Comparison of ENCODE assay signal across 16 cellular contexts in the genomic region with DNA sequence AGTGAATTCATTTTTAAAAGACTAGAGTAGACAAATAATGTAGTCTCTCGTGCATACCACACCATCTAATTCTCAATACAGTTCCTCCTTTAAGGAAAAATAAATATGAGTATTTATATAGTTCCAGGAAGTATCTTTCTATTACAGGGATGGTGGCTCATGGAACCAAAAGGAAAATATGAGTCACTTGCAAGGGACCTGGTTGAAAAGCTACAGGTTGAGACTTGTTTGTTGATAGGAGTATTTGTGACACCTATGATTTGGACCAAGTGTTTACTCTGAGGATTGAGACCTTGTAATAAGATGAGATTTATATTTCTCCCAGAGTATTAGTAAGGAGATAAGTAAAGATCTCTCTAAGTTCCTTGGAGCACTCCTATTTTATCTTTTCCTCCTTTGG.
"Had no signal": no experiment of that assay in that cellular context is flagged by ENCODE, and none has a peak within 500 bp of the region (broad histone marks: within the 10 kb centered on the region; RNA-seq: fewer than 3 reads in every experiment).

No MANE protein-coding gene starts in this region.

- H3K27ac ChIP-seq: cardiac muscle cell, neutrophil, pancreas, stomach, WERI-Rb-1 had no signal

- H3K36me3 ChIP-seq: cardiac muscle cell, neutrophil, pancreas, stomach, WERI-Rb-1 had no signal

- H3K4me1 ChIP-seq: pancreas, stomach had no signal

- H3K4me2 ChIP-seq: smooth muscle cell had no signal

- H3K4me3 ChIP-seq: cardiac muscle cell, lung, pancreas, smooth muscle cell, stomach had no signal

- H3K9me3 ChIP-seq: neutrophil, pancreas had no signal

- DNase-seq: activated CD4-positive, alpha-beta T cell treated with anti-CD3 and anti-CD28 coated beads, Interleukin-2, amount 50 U/mL, for 4 hours; effector memory CD8-positive, alpha-beta T cell; foreskin fibroblast; hippocampal formation; pancreas; stimulated activated CD4-positive, alpha-beta T cell treated with anti-CD3 and anti-CD28 coated beads, Interleukin-4, amount 100 ng/mL, for 24 hours; stomach; WERI-Rb-1 had no signal

- H3K27me3 ChIP-seq: cardiac muscle cell, pancreas had no signal

- ATAC-seq: effector memory CD8-positive, alpha-beta T cell; left lobe of liver; natural killer cell treated with Interleukin-12 subunit alpha and Interleukin-12 subunit beta and Interleukin-15 and Interleukin-18, amount 100 ng/mL, for 72 hours; sciatic nerve; stimulated activated effector memory CD8-positive, alpha-beta T cell treated with anti-CD3 and anti-CD28 coated beads, Interleukin-12 subunit alpha, Interleukin-12 subunit beta, amount 100 ng/mL, for 72 hours had no signal
